ENCODE assay signal across 1 cellular context in the genomic region with DNA sequence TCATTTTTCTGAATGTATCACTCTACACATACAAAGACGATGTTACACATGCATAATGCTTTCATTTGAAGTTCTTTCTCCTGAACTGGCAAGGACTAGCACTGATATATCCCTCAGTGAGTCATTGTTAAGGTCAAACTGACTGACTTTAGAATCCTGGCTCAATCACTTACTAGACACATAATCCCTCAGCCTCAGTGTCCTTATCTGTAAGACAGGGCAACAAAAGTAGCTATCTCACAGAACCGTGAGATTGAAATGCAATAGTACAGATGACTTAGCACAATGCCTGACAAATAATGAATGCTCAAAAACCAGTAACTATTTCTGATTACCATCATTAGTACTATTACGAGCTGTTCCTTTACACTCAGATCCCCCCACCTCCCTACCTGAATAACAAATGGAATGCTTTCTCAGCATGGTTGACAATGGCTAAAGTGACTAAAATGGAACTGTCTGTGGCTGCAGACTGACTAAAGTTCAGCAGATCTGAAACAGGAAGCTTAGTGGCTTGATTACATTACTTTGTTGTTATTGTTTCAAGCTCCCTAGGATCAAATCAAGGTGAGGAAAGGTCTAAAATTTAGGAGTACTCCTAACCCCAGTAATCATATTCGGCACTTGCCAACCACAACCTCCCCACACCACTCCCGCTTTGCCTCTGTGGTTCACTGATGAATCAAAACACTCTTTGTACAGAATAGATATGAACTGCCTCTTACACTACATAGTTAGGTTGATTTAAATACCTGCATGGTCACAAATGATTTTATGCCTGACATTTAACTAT.
TF ChIP-seq lines count a peak whose summit lies in the region.

No MANE protein-coding gene starts in this region.

TF ChIP-seq in K562, 482 proteins besides CTCF, POLR2A, EP300 and RAD21 (continues in another document):
- TF ChIP-seq CBFA2T2 (conservative IDR thresholded peaks at IDR 0.05), result peak; percentile 88
- TF ChIP-seq HNRNPLL (IDR thresholded peaks at IDR 0.05; ENCODE audit: low read depth, low read length, poor library complexity, severe bottlenecking), result no peak
- TF ChIP-seq DMBX1 (CRISPR knock-in tag; IDR thresholded peaks at IDR 0.05; ENCODE audit: borderline replicate concordance), result no peak
- TF ChIP-seq, protein P1, sequence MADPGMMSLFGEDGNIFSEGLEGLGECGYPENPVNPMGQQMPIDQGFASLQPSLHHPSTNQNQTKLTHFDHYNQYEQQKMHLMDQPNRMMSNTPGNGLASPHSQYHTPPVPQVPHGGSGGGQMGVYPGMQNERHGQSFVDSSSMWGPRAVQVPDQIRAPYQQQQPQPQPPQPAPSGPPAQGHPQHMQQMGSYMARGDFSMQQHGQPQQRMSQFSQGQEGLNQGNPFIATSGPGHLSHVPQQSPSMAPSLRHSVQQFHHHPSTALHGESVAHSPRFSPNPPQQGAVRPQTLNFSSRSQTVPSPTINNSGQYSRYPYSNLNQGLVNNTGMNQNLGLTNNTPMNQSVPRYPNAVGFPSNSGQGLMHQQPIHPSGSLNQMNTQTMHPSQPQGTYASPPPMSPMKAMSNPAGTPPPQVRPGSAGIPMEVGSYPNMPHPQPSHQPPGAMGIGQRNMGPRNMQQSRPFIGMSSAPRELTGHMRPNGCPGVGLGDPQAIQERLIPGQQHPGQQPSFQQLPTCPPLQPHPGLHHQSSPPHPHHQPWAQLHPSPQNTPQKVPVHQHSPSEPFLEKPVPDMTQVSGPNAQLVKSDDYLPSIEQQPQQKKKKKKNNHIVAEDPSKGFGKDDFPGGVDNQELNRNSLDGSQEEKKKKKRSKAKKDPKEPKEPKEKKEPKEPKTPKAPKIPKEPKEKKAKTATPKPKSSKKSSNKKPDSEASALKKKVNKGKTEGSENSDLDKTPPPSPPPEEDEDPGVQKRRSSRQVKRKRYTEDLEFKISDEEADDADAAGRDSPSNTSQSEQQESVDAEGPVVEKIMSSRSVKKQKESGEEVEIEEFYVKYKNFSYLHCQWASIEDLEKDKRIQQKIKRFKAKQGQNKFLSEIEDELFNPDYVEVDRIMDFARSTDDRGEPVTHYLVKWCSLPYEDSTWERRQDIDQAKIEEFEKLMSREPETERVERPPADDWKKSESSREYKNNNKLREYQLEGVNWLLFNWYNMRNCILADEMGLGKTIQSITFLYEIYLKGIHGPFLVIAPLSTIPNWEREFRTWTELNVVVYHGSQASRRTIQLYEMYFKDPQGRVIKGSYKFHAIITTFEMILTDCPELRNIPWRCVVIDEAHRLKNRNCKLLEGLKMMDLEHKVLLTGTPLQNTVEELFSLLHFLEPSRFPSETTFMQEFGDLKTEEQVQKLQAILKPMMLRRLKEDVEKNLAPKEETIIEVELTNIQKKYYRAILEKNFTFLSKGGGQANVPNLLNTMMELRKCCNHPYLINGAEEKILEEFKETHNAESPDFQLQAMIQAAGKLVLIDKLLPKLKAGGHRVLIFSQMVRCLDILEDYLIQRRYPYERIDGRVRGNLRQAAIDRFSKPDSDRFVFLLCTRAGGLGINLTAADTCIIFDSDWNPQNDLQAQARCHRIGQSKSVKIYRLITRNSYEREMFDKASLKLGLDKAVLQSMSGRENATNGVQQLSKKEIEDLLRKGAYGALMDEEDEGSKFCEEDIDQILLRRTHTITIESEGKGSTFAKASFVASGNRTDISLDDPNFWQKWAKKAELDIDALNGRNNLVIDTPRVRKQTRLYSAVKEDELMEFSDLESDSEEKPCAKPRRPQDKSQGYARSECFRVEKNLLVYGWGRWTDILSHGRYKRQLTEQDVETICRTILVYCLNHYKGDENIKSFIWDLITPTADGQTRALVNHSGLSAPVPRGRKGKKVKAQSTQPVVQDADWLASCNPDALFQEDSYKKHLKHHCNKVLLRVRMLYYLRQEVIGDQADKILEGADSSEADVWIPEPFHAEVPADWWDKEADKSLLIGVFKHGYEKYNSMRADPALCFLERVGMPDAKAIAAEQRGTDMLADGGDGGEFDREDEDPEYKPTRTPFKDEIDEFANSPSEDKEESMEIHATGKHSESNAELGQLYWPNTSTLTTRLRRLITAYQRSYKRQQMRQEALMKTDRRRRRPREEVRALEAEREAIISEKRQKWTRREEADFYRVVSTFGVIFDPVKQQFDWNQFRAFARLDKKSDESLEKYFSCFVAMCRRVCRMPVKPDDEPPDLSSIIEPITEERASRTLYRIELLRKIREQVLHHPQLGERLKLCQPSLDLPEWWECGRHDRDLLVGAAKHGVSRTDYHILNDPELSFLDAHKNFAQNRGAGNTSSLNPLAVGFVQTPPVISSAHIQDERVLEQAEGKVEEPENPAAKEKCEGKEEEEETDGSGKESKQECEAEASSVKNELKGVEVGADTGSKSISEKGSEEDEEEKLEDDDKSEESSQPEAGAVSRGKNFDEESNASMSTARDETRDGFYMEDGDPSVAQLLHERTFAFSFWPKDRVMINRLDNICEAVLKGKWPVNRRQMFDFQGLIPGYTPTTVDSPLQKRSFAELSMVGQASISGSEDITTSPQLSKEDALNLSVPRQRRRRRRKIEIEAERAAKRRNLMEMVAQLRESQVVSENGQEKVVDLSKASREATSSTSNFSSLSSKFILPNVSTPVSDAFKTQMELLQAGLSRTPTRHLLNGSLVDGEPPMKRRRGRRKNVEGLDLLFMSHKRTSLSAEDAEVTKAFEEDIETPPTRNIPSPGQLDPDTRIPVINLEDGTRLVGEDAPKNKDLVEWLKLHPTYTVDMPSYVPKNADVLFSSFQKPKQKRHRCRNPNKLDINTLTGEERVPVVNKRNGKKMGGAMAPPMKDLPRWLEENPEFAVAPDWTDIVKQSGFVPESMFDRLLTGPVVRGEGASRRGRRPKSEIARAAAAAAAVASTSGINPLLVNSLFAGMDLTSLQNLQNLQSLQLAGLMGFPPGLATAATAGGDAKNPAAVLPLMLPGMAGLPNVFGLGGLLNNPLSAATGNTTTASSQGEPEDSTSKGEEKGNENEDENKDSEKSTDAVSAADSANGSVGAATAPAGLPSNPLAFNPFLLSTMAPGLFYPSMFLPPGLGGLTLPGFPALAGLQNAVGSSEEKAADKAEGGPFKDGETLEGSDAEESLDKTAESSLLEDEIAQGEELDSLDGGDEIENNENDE (IDR thresholded peaks at IDR 0.05; ENCODE audit: low read depth, low read length), result no peak
- TF ChIP-seq, protein P2, sequence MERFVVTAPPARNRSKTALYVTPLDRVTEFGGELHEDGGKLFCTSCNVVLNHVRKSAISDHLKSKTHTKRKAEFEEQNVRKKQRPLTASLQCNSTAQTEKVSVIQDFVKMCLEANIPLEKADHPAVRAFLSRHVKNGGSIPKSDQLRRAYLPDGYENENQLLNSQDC (CRISPR knock-in tag; IDR thresholded peaks at IDR 0.05), result no peak
- no peak for TF ChIP-seq SMAD2 (IDR thresholded peaks at IDR 0.05; ENCODE audit: low read depth, low read length)
- TF ChIP-seq KAT2B (IDR thresholded peaks at IDR 0.05; ENCODE audit: low read depth, low read length), result no peak
- peak; percentile 59; the same call in 1 of the 2 replicates for TF ChIP-seq POLR2AphosphoS5 (IDR thresholded peaks at IDR 0.05; ENCODE audit: control insufficient read depth, insufficient read depth, low read depth, low read length)
- TF ChIP-seq, protein P3, sequence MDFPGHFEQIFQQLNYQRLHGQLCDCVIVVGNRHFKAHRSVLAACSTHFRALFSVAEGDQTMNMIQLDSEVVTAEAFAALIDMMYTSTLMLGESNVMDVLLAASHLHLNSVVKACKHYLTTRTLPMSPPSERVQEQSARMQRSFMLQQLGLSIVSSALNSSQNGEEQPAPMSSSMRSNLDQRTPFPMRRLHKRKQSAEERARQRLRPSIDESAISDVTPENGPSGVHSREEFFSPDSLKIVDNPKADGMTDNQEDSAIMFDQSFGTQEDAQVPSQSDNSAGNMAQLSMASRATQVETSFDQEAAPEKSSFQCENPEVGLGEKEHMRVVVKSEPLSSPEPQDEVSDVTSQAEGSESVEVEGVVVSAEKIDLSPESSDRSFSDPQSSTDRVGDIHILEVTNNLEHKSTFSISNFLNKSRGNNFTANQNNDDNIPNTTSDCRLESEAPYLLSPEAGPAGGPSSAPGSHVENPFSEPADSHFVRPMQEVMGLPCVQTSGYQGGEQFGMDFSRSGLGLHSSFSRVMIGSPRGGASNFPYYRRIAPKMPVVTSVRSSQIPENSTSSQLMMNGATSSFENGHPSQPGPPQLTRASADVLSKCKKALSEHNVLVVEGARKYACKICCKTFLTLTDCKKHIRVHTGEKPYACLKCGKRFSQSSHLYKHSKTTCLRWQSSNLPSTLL (IDR thresholded peaks at IDR 0.05), result no peak
- no peak for TF ChIP-seq PRMT5 (CRISPR knock-in tag; IDR thresholded peaks at IDR 0.05)
- no peak for TF ChIP-seq ZNF174 (CRISPR knock-in tag; IDR thresholded peaks at IDR 0.05)
- TF ChIP-seq, protein P4, sequence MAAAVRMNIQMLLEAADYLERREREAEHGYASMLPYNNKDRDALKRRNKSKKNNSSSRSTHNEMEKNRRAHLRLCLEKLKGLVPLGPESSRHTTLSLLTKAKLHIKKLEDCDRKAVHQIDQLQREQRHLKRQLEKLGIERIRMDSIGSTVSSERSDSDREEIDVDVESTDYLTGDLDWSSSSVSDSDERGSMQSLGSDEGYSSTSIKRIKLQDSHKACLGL (CRISPR knock-in tag; IDR thresholded peaks at IDR 0.05; ENCODE audit: borderline replicate concordance, poor library complexity, severe bottlenecking), result no peak
- no peak for TF ChIP-seq NR2C1 (IDR thresholded peaks at IDR 0.05)
- no peak; the same call in 1 of the 2 replicates for TF ChIP-seq NR2C1 (tag; IDR thresholded peaks at IDR 0.05)
- TF ChIP-seq IRF2 (CRISPR knock-in tag; IDR thresholded peaks at IDR 0.05), result no peak
- no peak for TF ChIP-seq THRAP3 (IDR thresholded peaks at IDR 0.05; ENCODE audit: borderline replicate concordance)
- TF ChIP-seq, protein P5, sequence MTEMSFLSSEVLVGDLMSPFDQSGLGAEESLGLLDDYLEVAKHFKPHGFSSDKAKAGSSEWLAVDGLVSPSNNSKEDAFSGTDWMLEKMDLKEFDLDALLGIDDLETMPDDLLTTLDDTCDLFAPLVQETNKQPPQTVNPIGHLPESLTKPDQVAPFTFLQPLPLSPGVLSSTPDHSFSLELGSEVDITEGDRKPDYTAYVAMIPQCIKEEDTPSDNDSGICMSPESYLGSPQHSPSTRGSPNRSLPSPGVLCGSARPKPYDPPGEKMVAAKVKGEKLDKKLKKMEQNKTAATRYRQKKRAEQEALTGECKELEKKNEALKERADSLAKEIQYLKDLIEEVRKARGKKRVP (CRISPR knock-in tag; IDR thresholded peaks at IDR 0.05), result peak; percentile 42; the same call in 1 of the 2 replicates
- TF ChIP-seq, protein P6, sequence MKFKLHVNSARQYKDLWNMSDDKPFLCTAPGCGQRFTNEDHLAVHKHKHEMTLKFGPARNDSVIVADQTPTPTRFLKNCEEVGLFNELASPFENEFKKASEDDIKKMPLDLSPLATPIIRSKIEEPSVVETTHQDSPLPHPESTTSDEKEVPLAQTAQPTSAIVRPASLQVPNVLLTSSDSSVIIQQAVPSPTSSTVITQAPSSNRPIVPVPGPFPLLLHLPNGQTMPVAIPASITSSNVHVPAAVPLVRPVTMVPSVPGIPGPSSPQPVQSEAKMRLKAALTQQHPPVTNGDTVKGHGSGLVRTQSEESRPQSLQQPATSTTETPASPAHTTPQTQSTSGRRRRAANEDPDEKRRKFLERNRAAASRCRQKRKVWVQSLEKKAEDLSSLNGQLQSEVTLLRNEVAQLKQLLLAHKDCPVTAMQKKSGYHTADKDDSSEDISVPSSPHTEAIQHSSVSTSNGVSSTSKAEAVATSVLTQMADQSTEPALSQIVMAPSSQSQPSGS (CRISPR knock-in tag; IDR thresholded peaks at IDR 0.05), result no peak
- TF ChIP-seq FOS (IDR thresholded peaks at IDR 0.05; ENCODE audit: extremely low read depth, insufficient read length), result no peak
- TF ChIP-seq MAFF (IDR thresholded peaks at IDR 0.05; ENCODE audit: low read length), result peak; percentile 37; the same call in 1 of the 2 replicates
- no peak for TF ChIP-seq XRCC4 (IDR thresholded peaks at IDR 0.05; ENCODE audit: extremely low read depth, insufficient read depth, insufficient read length)
- TF ChIP-seq, protein P7, sequence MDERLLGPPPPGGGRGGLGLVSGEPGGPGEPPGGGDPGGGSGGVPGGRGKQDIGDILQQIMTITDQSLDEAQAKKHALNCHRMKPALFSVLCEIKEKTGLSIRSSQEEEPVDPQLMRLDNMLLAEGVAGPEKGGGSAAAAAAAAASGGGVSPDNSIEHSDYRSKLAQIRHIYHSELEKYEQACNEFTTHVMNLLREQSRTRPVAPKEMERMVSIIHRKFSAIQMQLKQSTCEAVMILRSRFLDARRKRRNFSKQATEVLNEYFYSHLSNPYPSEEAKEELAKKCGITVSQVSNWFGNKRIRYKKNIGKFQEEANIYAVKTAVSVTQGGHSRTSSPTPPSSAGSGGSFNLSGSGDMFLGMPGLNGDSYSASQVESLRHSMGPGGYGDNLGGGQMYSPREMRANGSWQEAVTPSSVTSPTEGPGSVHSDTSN (CRISPR knock-in tag; IDR thresholded peaks at IDR 0.05; ENCODE audit: low read depth), result no peak
- TF ChIP-seq, protein P7 (tag; conservative IDR thresholded peaks at IDR 0.05; ENCODE audit: low read depth), result peak; percentile 67
- TF ChIP-seq ZNF668 (CRISPR knock-in tag; IDR thresholded peaks at IDR 0.05), result no peak
- no peak for TF ChIP-seq OTX1 (CRISPR knock-in tag; IDR thresholded peaks at IDR 0.05)
- TF ChIP-seq KLF16 (IDR thresholded peaks at IDR 0.05), result peak; percentile 74
- TF ChIP-seq BACH1 (tag; IDR thresholded peaks at IDR 0.05), result 0 out of 2 replicates have a peak, but pooled peaks have one; percentile 31
- TF ChIP-seq CREB1 (IDR thresholded peaks at IDR 0.05), result peak; percentile 25; the same call in 1 of the 2 replicates
- no peak for TF ChIP-seq CREB1 (CRISPR knock-in tag; IDR thresholded peaks at IDR 0.05)
- TF ChIP-seq HCFC1 (IDR thresholded peaks at IDR 0.05; ENCODE audit: low read depth, low read length), result no peak
